8 cellular contexts compared by ENCODE assay signal in genomic region chr21:31098576-31099005, GRCh38.
A peak's percentile ranks its signal among the peaks of the same experiment; 100 is the strongest.
DNase-seq lines count a peak whose midpoint lies in the region; ATAC-seq and TF ChIP-seq lines count a peak whose summit lies in the region.

No MANE protein-coding gene starts in this region.

- no peaks in the 10 kb centered on the region for H3K9me3 ChIP-seq in breast epithelium

- TF ChIP-seq POLR2A in breast epithelium (IDR thresholded peaks at IDR 0.05), result no peak

- peak; percentile 99 for TF ChIP-seq CTCF in VCaP (conservative IDR thresholded peaks at IDR 0.05)
- peak in 2 of 3 donors; percentile 59 to 65 for TF ChIP-seq CTCF in breast epithelium (IDR thresholded peaks at IDR 0.05)

- no peaks in the 10 kb centered on the region for H3K27me3 ChIP-seq in breast epithelium

- H3K27ac ChIP-seq in VCaP (no peak overlapping the region), breast epithelium (no peak overlapping the region)

- peak; percentile 13 for DNase-seq in DMS79 (lab: John Stamatoyannopoulos, UW)
- peak; percentile 56 for DNase-seq in NCI-H2196 (lab: John Stamatoyannopoulos, UW; ENCODE audit: unreplicated experiment)
- DNase-seq in breast epithelium (ENCODE audit: low spot score in 2 of 2), result peak; percentile 32 to 65
- peak; percentile 58 for DNase-seq in kidney tubule cell (ENCODE audit: low spot score)
- DNase-seq in stimulated activated CD4-positive, alpha-beta T cell treated with anti-CD3 and anti-CD28 coated beads, Interleukin-4, amount 100 ng/mL, for 24 hours, result peak; percentile 79

- ATAC-seq in HG02610 (IDR thresholded peaks at IDR 0.05; ENCODE audit: unreplicated experiment), result peak; percentile 70
- no peak for ATAC-seq in HG03039 (IDR thresholded peaks at IDR 0.05; ENCODE audit: unreplicated experiment)

- H3K4me1 ChIP-seq in breast epithelium, result no peaks in the 10 kb centered on the region

- H3K36me3 ChIP-seq in breast epithelium, result no peaks in the 10 kb centered on the region

- intact Hi-C loops in breast epithelium (cut with DNase I; ENCODE audit: low total_unique reads), result loop anchor here (10.0 kb wide), 1 partner anchor 86 kb away; no protein-coding TSS in a partner anchor

- H3K4me3 ChIP-seq in breast epithelium, result no peak overlapping the region

Comparison
In these comparisons a context has a peak if more than half of its experiments do, and no peak if none do; other contexts are left out.
1. DNase-seq: peak in every context shown above with its lines; median percentile 79 in stimulated activated CD4-positive, alpha-beta T cell treated with anti-CD3 and anti-CD28 coated beads, Interleukin-4, amount 100 ng/mL, for 24 hours; 58 in kidney tubule cell; 56 in NCI-H2196; 48 in breast epithelium; 13 in DMS79.